ENCODE assay signal across 23 cellular contexts in genomic region chr9:125608488-125609224, GRCh38.
A peak's percentile ranks its signal among the peaks of the same experiment; 100 is the strongest.
DNase-seq lines count a peak whose midpoint lies in the region; ATAC-seq and TF ChIP-seq lines count a peak whose summit lies in the region.
"Had no signal": no experiment of that assay in that cellular context is flagged by ENCODE, and none has a peak within 500 bp of the region (broad histone marks: within the 10 kb centered on the region; RNA-seq: fewer than 3 reads in every experiment).

No MANE protein-coding gene starts in this region.

- no peaks in the 10 kb centered on the region for H3K27me3 Mint-ChIP-seq in activated T-helper 1 cell treated with anti-CD3 and anti-CD28 coated beads, Interleukin-12 subunit alpha, Interleukin-12 subunit beta, Interleukin-2, Interleukin-4 antibody, amounts not matched to agents 30 ng/mL and 10 ng/mL and 1 ng/mL, durations not matched to agents 14 hours and 24 hours and 36 hours (ENCODE audit: insufficient read depth)
- H3K27me3 Mint-ChIP-seq: CD4-positive, alpha-beta T cell had no signal

- no peak overlapping the region for H3K4me3 ChIP-seq in left ventricle myocardium inferior
- H3K4me3 ChIP-seq: thyroid gland had no signal

- no peaks in the 10 kb centered on the region for H3K36me3 ChIP-seq in left ventricle myocardium inferior
- H3K36me3 ChIP-seq: thyroid gland had no signal

- no peak for TF ChIP-seq CTCF in left ventricle myocardium inferior (IDR thresholded peaks at IDR 0.05; ENCODE audit: borderline replicate concordance)

- H3K27ac ChIP-seq in left ventricle myocardium inferior (replicated peaks) = no peak overlapping the region
- H3K27ac ChIP-seq: HL-60, thyroid gland had no signal

- H3K9me3 ChIP-seq in left ventricle myocardium inferior (replicated peaks) = no peaks in the 10 kb centered on the region
- H3K9me3 ChIP-seq: thyroid gland had no signal

- H3K4me1 ChIP-seq in left ventricle myocardium inferior = peaks cover 26% of the 10 kb centered on the region
- H3K4me1 ChIP-seq: thyroid gland had no signal

- no peaks in the 10 kb centered on the region for H3K9me3 Mint-ChIP-seq in activated T-helper 1 cell treated with anti-CD3 and anti-CD28 coated beads, Interleukin-12 subunit alpha, Interleukin-12 subunit beta, Interleukin-2, Interleukin-4 antibody, amounts not matched to agents 30 ng/mL and 10 ng/mL and 1 ng/mL, durations not matched to agents 14 hours and 24 hours and 36 hours
- H3K9me3 Mint-ChIP-seq: CD4-positive, alpha-beta T cell; T-helper 1 cell treated with Interleukin-12 subunit alpha and Interleukin-12 subunit beta and Interleukin-4 antibody, amounts not matched to agents 30 μg/mL and 1 μg/mL, for 36 hours had no signal

- no peaks in the 10 kb centered on the region for H3K27me3 ChIP-seq in left ventricle myocardium inferior (ENCODE audit: low read depth)
- H3K27me3 ChIP-seq: thyroid gland had no signal

- no peak overlapping the region for H3K4me3 Mint-ChIP-seq in activated T-helper 1 cell treated with anti-CD3 and anti-CD28 coated beads, Interleukin-12 subunit alpha, Interleukin-12 subunit beta, Interleukin-2, Interleukin-4 antibody, amounts not matched to agents 30 ng/mL and 10 ng/mL and 1 ng/mL, durations not matched to agents 14 hours and 24 hours and 36 hours
- H3K4me3 Mint-ChIP-seq: CD4-positive, alpha-beta T cell; nephron; T-helper 1 cell treated with Interleukin-12 subunit alpha and Interleukin-12 subunit beta and Interleukin-4 antibody, amounts not matched to agents 30 μg/mL and 1 μg/mL, for 36 hours had no signal

- peak overlapping the region; percentile 8 for H3K27ac Mint-ChIP-seq in activated T-helper 1 cell treated with anti-CD3 and anti-CD28 coated beads, Interleukin-12 subunit alpha, Interleukin-12 subunit beta, Interleukin-2, Interleukin-4 antibody, amounts not matched to agents 30 ng/mL and 10 ng/mL and 1 ng/mL, durations not matched to agents 14 hours and 24 hours and 36 hours
- H3K27ac Mint-ChIP-seq: CD4-positive, alpha-beta T cell; nephron; T-helper 1 cell treated with Interleukin-12 subunit alpha and Interleukin-12 subunit beta and Interleukin-4 antibody, amounts not matched to agents 30 μg/mL and 1 μg/mL, for 36 hours had no signal

- ATAC-seq in Right ventricle myocardium inferior = peak; percentile 54
- ATAC-seq in sciatic nerve = peak; percentile 49
- ATAC-seq in GM21786 (IDR thresholded peaks at IDR 0.05; ENCODE audit: unreplicated experiment) = no peak

- H3K4me1 Mint-ChIP-seq in activated T-helper 1 cell treated with anti-CD3 and anti-CD28 coated beads, Interleukin-12 subunit alpha, Interleukin-12 subunit beta, Interleukin-2, Interleukin-4 antibody, amounts not matched to agents 30 ng/mL and 10 ng/mL and 1 ng/mL, durations not matched to agents 14 hours and 24 hours and 36 hours (ENCODE audit: low read depth) = peaks cover 31% of the 10 kb centered on the region
- H3K4me1 Mint-ChIP-seq: nephron had no signal

- DNase-seq in Right ventricle myocardium inferior (ENCODE audit: missing footprints) (no peak), left ventricle myocardium inferior (no peak), fibroblast of peridontal ligament (ENCODE audit: extremely low read depth) (peak; percentile 59), sciatic nerve (ENCODE audit: low spot score) (no peak), NCI-H748 treated with DMSO at 0.1 percent for 48 hours (lab: John Stamatoyannopoulos, UW) (no peak), activated gamma-delta T cell (lab: John Stamatoyannopoulos, UW) (no peak)
- no peak for DNase-seq in activated T-helper 1 cell treated with anti-CD3 and anti-CD28 coated beads, Interleukin-12 subunit alpha, Interleukin-12 subunit beta, Interleukin-2, Interleukin-4 antibody, amounts not matched to agents 30 ng/mL and 10 ng/mL and 1 ng/mL, durations not matched to agents 14 hours and 24 hours and 36 hours (ENCODE audit: low spot score)
- DNase-seq: activated T-cell treated with anti-CD3 and anti-CD28 coated beads, Interleukin-2, amount 50 U/mL, for 48 hours; amniotic stem cell; CD4-positive, alpha-beta T cell; DMS79; effector memory CD4-positive, alpha-beta T cell; KBM-7; kidney; mesenchymal stem cell; NCI-H2029; NCI-H524 treated with DMSO at 0.1 percent for 48 hours; SHP77 treated with DMSO at 0.1 percent for 48 hours; thyroid gland had no signal

- H3K36me3 Mint-ChIP-seq in activated T-helper 1 cell treated with anti-CD3 and anti-CD28 coated beads, Interleukin-12 subunit alpha, Interleukin-12 subunit beta, Interleukin-2, Interleukin-4 antibody, amounts not matched to agents 30 ng/mL and 10 ng/mL and 1 ng/mL, durations not matched to agents 14 hours and 24 hours and 36 hours (ENCODE audit: low read depth) = peaks cover 3% of the 10 kb centered on the region

- intact Hi-C loops in Right ventricle myocardium inferior (cut with DNase I) (no loop called here), left ventricle myocardium inferior (cut with micrococcal nuclease) (no loop called here), sciatic nerve (cut with DNase I) (no loop called here)
- intact Hi-C loops in activated T-helper 1 cell treated with anti-CD3 and anti-CD28 coated beads, Interleukin-12 subunit alpha, Interleukin-12 subunit beta, Interleukin-2, Interleukin-4 antibody, amounts not matched to agents 30 ng/mL and 10 ng/mL and 1 ng/mL, durations not matched to agents 14 hours and 24 hours and 36 hours (cut with micrococcal nuclease) = no loop called here
